In the genomic region with DNA sequence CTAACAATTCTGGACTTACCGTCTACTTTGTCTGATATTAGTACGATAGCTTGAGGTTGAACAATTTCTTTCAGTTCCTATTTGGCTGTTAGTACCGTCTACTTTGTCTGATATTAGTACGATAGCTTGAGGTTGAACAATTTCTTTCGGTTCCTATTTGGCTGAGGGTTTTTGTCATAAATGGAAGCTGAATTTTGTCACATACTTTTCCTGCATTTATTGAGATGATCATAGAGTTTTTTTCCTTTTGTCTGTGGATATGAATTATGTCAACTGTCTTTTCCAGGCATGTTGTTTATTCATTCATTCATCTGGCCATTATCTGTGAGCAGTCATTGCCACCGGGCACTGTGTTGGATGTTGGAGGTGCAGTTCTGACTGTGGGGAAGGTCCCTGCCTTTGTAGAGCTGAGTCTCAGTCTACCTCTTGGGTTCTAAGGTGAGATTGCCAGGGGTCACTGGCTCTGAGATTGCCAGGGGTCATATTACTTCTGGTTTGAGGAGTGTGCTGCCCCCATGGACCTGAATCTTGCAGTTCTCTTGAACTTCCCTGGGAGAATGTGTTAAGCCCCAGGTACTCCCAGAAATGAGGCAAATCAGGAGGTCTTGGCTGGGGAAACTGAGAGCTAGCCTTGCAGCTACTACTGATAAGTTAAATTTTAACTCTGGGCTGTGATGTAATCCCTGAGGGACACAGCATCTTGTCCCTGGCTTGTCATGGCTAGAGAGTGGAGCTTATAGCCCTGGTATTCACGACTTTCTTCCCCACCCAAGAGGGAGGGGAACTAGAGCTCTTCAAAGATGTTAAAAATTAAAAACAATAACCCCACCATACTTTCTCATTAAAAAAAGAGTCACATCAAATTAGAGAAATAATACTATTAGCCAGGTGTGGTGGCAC, we compare ENCODE assay signal across 11 cellular contexts.
DNase-seq lines count a peak whose midpoint lies in the region; ATAC-seq and TF ChIP-seq lines count a peak whose summit lies in the region.
"Had no signal": no experiment of that assay in that cellular context is flagged by ENCODE, and none has a peak within 500 bp of the region (broad histone marks: within the 10 kb centered on the region; RNA-seq: fewer than 3 reads in every experiment).

No MANE protein-coding gene starts in this region.

- WGBS in lower leg skin, 2 donors: 78 to 83% methylated on average over 7 of the region's 7 CpGs

- TF ChIP-seq CTCF in lower leg skin (IDR thresholded peaks at IDR 0.05): no peak

- ATAC-seq in GM19035 (IDR thresholded peaks at IDR 0.05; ENCODE audit: unreplicated experiment): peak; percentile 91
- peak; percentile 81 for ATAC-seq in HG02623 (IDR thresholded peaks at IDR 0.05; ENCODE audit: unreplicated experiment)
- ATAC-seq in HG03460 (IDR thresholded peaks at IDR 0.05; ENCODE audit: unreplicated experiment): peak; percentile 85

- peak; percentile 2 for DNase-seq in AG20443 (ENCODE audit: low spot score)
- DNase-seq in iPS-NIHi7 (ENCODE audit: extremely low spot score): no peak
- DNase-seq in effector CD4-positive, alpha-beta T cell: no peak
- DNase-seq in lower leg skin (ENCODE audit: low spot score in 2 of 2): no peak
- no peak for DNase-seq in kidney tubule cell (ENCODE audit: low spot score)
- DNase-seq: activated naive CD8-positive, alpha-beta T cell treated with anti-CD3 and anti-CD28 coated beads for 36 hours; uterus; WERI-Rb-1 had no signal

- H3K4me3 ChIP-seq in lower leg skin (ENCODE audit: low read depth, poor library complexity, severe bottlenecking): no peak overlapping the region
- H3K4me3 ChIP-seq: uterus had no signal

- no peak for TF ChIP-seq POLR2A in lower leg skin (IDR thresholded peaks at IDR 0.05)

- intact Hi-C loops in lower leg skin (cut with DNase I; ENCODE audit: low total_unique reads): no loop called here
